In the genomic region with DNA sequence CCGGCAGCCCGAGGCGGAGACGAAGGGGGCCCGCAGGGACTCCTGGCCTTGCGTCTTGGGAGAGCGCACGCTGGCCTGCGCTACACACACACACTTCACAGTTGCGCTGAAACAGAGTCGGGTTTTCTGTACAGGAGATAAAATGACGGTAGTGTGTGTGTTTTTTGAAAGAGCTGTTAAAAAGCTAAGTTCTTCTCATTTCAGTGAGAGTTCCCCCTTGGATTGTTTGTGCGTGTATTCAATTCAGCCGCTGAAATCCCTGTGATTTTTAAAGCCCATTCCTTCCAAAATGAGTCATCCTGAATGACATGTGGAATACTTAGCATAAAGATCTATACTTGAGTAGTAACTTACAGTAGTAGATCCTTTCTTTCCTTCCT, we compare ENCODE assay signal across 1 cellular context.
TF ChIP-seq lines count a peak whose summit lies in the region.

No MANE protein-coding gene starts in this region.

TF ChIP-seq in HEK293, 187 proteins besides CTCF, POLR2A, EP300 and RAD21 (continued from another document):
- TF ChIP-seq MZF1 (tag by site-specific recombination; IDR thresholded peaks at IDR 0.05; ENCODE audit: borderline replicate concordance) (no peak), ZNF416 (tag by site-specific recombination; IDR thresholded peaks at IDR 0.05) (no peak), ZBTB8A (tag by site-specific recombination; IDR thresholded peaks at IDR 0.05) (no peak), KLF10 (tag by site-specific recombination; IDR thresholded peaks at IDR 0.05) (no peak), YY2 (tag by site-specific recombination; IDR thresholded peaks at IDR 0.05) (no peak)
- TF ChIP-seq, protein P1, sequence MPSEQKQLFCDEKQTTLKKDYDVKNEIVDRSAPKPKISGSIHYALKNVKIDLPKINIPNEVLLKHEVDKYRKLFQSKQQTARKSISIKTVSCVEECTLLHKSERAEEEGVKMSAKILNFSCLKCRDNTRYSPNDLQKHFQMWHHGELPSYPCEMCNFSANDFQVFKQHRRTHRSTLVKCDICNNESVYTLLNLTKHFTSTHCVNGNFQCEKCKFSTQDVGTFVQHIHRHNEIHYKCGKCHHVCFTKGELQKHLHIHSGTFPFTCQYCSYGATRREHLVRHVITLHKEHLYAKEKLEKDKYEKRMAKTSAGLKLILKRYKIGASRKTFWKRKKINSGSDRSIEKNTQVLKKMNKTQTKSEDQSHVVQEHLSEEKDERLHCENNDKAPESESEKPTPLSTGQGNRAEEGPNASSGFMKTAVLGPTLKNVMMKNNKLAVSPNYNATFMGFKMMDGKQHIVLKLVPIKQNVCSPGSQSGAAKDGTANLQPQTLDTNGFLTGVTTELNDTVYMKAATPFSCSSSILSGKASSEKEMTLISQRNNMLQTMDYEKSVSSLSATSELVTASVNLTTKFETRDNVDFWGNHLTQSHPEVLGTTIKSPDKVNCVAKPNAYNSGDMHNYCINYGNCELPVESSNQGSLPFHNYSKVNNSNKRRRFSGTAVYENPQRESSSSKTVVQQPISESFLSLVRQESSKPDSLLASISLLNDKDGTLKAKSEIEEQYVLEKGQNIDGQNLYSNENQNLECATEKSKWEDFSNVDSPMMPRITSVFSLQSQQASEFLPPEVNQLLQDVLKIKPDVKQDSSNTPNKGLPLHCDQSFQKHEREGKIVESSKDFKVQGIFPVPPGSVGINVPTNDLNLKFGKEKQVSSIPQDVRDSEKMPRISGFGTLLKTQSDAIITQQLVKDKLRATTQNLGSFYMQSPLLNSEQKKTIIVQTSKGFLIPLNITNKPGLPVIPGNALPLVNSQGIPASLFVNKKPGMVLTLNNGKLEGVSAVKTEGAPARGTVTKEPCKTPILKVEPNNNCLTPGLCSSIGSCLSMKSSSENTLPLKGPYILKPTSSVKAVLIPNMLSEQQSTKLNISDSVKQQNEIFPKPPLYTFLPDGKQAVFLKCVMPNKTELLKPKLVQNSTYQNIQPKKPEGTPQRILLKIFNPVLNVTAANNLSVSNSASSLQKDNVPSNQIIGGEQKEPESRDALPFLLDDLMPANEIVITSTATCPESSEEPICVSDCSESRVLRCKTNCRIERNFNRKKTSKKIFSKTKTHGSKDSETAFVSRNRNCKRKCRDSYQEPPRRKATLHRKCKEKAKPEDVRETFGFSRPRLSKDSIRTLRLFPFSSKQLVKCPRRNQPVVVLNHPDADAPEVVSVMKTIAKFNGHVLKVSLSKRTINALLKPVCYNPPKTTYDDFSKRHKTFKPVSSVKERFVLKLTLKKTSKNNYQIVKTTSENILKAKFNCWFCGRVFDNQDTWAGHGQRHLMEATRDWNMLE (tag by site-specific recombination; conservative IDR thresholded peaks at IDR 0.05; ENCODE audit: low read depth), result no peak
- TF ChIP-seq, protein P2, sequence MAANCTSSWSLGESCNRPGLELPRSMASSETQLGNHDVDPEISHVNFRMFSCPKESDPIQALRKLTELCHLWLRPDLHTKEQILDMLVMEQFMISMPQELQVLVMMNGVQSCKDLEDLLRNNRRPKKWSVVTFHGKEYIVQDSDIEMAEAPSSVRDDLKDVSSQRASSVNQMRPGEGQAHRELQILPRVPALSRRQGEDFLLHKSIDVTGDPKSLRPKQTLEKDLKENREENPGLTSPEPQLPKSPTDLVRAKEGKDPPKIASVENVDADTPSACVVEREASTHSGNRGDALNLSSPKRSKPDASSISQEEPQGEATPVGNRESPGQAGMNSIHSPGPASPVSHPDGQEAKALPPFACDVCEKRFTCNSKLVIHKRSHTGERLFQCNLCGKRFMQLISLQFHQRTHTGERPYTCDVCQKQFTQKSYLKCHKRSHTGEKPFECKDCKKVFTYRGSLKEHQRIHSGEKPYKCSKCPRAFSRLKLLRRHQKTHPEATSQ (tag by site-specific recombination; IDR thresholded peaks at IDR 0.05), result no peak
